8 cellular contexts compared by ENCODE assay signal in genomic region chr2:854460-854859, GRCh38.
DNase-seq lines count a peak whose midpoint lies in the region; TF ChIP-seq lines count a peak whose summit lies in the region.

No MANE protein-coding gene starts in this region.

- peak; percentile 13 for DNase-seq in EL
- peak; percentile 28 to 79 for DNase-seq in HAP-1 (ENCODE audit: low spot score in 2 of 2)
- peak; percentile 7 for DNase-seq in RPMI7951 (ENCODE audit: low read depth)
- no peak for DNase-seq in esophagus muscularis mucosa (ENCODE audit: extremely low spot score)
- DNase-seq in progenitor cell of endocrine pancreas (ENCODE audit: low spot score, unreplicated experiment): peak; percentile 55
- DNase-seq in posterior vena cava (ENCODE audit: low spot score): no peak
- no peak for DNase-seq in NCI-H1436 treated with DMSO at 0.1 percent for 48 hours (lab: John Stamatoyannopoulos, UW)
- no peak for DNase-seq in anterior cingulate cortex (lab: John Stamatoyannopoulos, UW)

- H3K4me1 ChIP-seq in HAP-1 (no peaks in the 10 kb centered on the region), esophagus muscularis mucosa (no peaks in the 10 kb centered on the region)

- in situ Hi-C loops in HAP-1 (cut with MboI; ENCODE audit: low sequenced_read_pairs): loop anchor here (5.0 kb wide), 1 partner anchor 688 kb away; no protein-coding TSS in a partner anchor

- H3K9me3 Mint-ChIP-seq in progenitor cell of endocrine pancreas (ENCODE audit: low read depth): no peaks in the 10 kb centered on the region

- intact Hi-C loops in esophagus muscularis mucosa (cut with DNase I): no loop called here
- intact Hi-C loops in posterior vena cava (cut with DNase I): no loop called here

- H3K36me3 Mint-ChIP-seq in progenitor cell of endocrine pancreas (ENCODE audit: insufficient read depth): no peaks in the 10 kb centered on the region

- no peak for TF ChIP-seq POLR2A in esophagus muscularis mucosa (IDR thresholded peaks at IDR 0.05; ENCODE audit: low read depth)

- H3K9me3 ChIP-seq in HAP-1: no peaks in the 10 kb centered on the region
- H3K9me3 ChIP-seq in esophagus muscularis mucosa: no peaks in the 10 kb centered on the region

- H3K27ac Mint-ChIP-seq in progenitor cell of endocrine pancreas: peak overlapping the region; percentile 71

- H3K4me3 ChIP-seq in HAP-1: no peak overlapping the region
- no peak overlapping the region for H3K4me3 ChIP-seq in esophagus muscularis mucosa

- peaks cover 1% of the 10 kb centered on the region for H3K4me1 Mint-ChIP-seq in progenitor cell of endocrine pancreas (ENCODE audit: low read depth)

- H3K4me3 Mint-ChIP-seq in progenitor cell of endocrine pancreas (ENCODE audit: low read depth): no peak overlapping the region

- H3K27ac ChIP-seq in esophagus muscularis mucosa (replicated peaks in 1 of 4): no peak overlapping the region

- H3K27me3 ChIP-seq in HAP-1 (ENCODE audit: low read depth) (no peaks in the 10 kb centered on the region), esophagus muscularis mucosa (no peaks in the 10 kb centered on the region)

- H3K27me3 Mint-ChIP-seq in progenitor cell of endocrine pancreas: peaks cover 13% of the 10 kb centered on the region

- TF ChIP-seq CTCF in esophagus muscularis mucosa (IDR thresholded peaks at IDR 0.05) (peak; percentile 22 to 54 (median 37)), progenitor cell of endocrine pancreas (IDR thresholded peaks at IDR 0.05; ENCODE audit: unreplicated experiment) (peak; percentile 79)

- no peak for TF ChIP-seq EP300 in esophagus muscularis mucosa (IDR thresholded peaks at IDR 0.05)

- H3K36me3 ChIP-seq in HAP-1 (replicated peaks) (no peaks in the 10 kb centered on the region), esophagus muscularis mucosa (no peaks in the 10 kb centered on the region)

- WGBS in esophagus muscularis mucosa: 45% methylated on average over 3 of the region's 3 CpGs

Comparison
In these comparisons a context has a peak if more than half of its experiments do, and no peak if none do; other contexts are left out.
1. DNase-seq: peak in EL (single experiment), HAP-1 (2 of 2), RPMI7951 (single experiment) and progenitor cell of endocrine pancreas (single experiment); none in esophagus muscularis mucosa (single experiment), posterior vena cava (single experiment), NCI-H1436 treated with DMSO at 0.1 percent for 48 hours (single experiment) and anterior cingulate cortex (0 of 58).